ENCODE assay signal across 31 cellular contexts in the genomic region with DNA sequence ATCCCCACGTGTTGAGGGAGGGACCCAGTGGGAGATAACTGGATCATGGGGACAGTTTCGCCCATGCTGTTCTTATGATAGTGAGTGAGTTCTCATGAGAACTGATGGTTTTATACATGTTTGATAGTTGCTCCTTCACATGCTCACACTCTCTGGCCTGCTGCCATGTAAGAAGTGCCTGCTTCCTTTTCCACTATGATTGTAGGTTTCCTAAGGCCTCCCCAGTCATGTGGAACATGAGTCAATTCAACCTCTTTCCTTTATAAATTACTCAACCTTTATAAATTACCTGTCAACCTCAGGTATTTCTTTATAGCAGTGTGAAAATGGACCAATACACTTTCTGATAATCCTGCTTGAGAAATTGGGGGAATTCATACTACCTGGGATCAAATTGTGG.
"Had no signal": no experiment of that assay in that cellular context is flagged by ENCODE, and none has a peak within 500 bp of the region (broad histone marks: within the 10 kb centered on the region; RNA-seq: fewer than 3 reads in every experiment).

No MANE protein-coding gene starts in this region.

- H3K4me3 Mint-ChIP-seq: T-cell had no signal

- H3K27ac Mint-ChIP-seq: T-cell had no signal

- H3K4me3 ChIP-seq: PC-9, SJCRH30, SK-N-MC had no signal

- ATAC-seq: Panc1, Right ventricle myocardium inferior, SK-N-SH treated with all-trans-retinoic acid at 6 μM for 48 hours, T-cell had no signal

- H3K4me1 Mint-ChIP-seq: T-cell had no signal

- DNase-seq: Karpas-422, MM.1S, MV-4-11, NCI-H1092, NCI-H1105 treated with DMSO at 0.1 percent for 48 hours, NCI-H1417, NCI-H1436, NCI-H146, NCI-H1694, NCI-H187, NCI-H1930, NCI-H2029 treated with DMSO at 0.1 percent for 48 hours, NCI-H2081 treated with DMSO at 0.1 percent for 48 hours, NCI-H2107, NCI-H2171 treated with DMSO at 0.1 percent for 48 hours, NCI-H2227 treated with DMSO at 0.1 percent for 48 hours, NCI-H345, NCI-H446, NCI-H510A treated with DMSO at 0.1 percent for 48 hours, NCI-H524 treated with DMSO at 0.1 percent for 48 hours, NCI-H526 treated with DMSO at 0.1 percent for 48 hours, NCI-H774, PC-9, SHP77, SIG-M5, SJCRH30, T-cell had no signal

- H3K36me3 Mint-ChIP-seq: T-cell had no signal

- H3K27me3 Mint-ChIP-seq: T-cell had no signal
